1 cellular context compared by ENCODE assay signal in the genomic region with DNA sequence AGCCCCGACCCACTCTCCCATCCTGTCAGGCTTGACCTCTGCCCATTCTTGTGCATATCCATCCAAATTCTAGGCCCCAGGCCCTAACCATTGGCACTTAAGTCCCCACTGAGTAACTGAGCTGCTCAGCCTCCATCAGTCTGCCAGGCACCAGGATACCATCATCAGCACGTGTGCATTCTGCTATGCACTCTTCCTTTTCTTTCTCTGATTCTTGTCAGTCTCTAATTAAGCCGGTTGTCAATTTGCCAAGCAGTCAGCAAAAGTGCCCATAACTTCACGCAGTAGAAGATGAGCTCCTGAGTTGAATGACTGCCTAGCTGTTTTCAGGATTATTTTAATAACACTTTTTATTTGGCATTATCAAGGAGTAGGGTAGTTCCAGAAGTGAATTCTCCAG.
TF ChIP-seq lines count a peak whose summit lies in the region.

No MANE protein-coding gene starts in this region.

TF ChIP-seq in endothelial cell of umbilical vein, 7 proteins besides CTCF, POLR2A, EP300 and RAD21:
- TF ChIP-seq GATA2 (IDR thresholded peaks at IDR 0.05; ENCODE audit: insufficient read depth, insufficient read length, low read depth, low read length) (no peak), JUN (IDR thresholded peaks at IDR 0.05; ENCODE audit: borderline replicate concordance, insufficient read depth, insufficient read length, low read depth) (no peak), MYC (IDR thresholded peaks at IDR 0.05; ENCODE audit: low read depth, low read length) (no peak), POLR2AphosphoS5 (IDR thresholded peaks at IDR 0.05; ENCODE audit: insufficient read depth, low read depth, low read length) (no peak), MAX (IDR thresholded peaks at IDR 0.05; ENCODE audit: insufficient read depth, insufficient read length) (no peak), FOS (IDR thresholded peaks at IDR 0.05; ENCODE audit: borderline replicate concordance, insufficient read depth, low read length) (no peak), EZH2 (IDR thresholded peaks at IDR 0.05; ENCODE audit: borderline replicate concordance, low read depth, low read length, severe bottlenecking) (no peak)
